ENCODE assay signal across 2 cellular contexts in genomic region chr10:125782661-125783060, GRCh38.
TF ChIP-seq lines count a peak whose summit lies in the region.

No MANE protein-coding gene starts in this region.

TF ChIP-seq in GM23338, 12 proteins besides CTCF, POLR2A, EP300 and RAD21:
- TF ChIP-seq ZNF114 (CRISPR knock-in tag; IDR thresholded peaks at IDR 0.05) (no peak), ZNF331 (CRISPR knock-in tag; IDR thresholded peaks at IDR 0.05; ENCODE audit: low read depth) (no peak)

TF ChIP-seq in K562, 482 proteins besides CTCF, POLR2A, EP300 and RAD21:
- TF ChIP-seq HNRNPL (IDR thresholded peaks at IDR 0.05; ENCODE audit: low read depth, low read length): no peak
- peak; percentile 10; the same call in 1 of the 2 replicates for TF ChIP-seq RFX1 (IDR thresholded peaks at IDR 0.05)
